In genomic region chr7:146314962-146315361, GRCh38 we compare ENCODE assay signal across 30 cellular contexts.
"Had no signal": no experiment of that assay in that cellular context is flagged by ENCODE, and none has a peak within 500 bp of the region (broad histone marks: within the 10 kb centered on the region; RNA-seq: fewer than 3 reads in every experiment).

No MANE protein-coding gene starts in this region.

- H3K36me3 ChIP-seq: breast epithelium had no signal

- H3K27me3 ChIP-seq: body of pancreas, breast epithelium had no signal

- H3K4me2 ChIP-seq: PC-9 had no signal

- H3K27me3 Mint-ChIP-seq: activated CD4-positive, alpha-beta T cell treated with anti-CD3 and anti-CD28 coated beads, Interleukin-2, amount 10 ng/mL, durations not matched to agents 24 days and 14 days; activated CD8-positive, alpha-beta T cell treated with anti-CD3 and anti-CD28 coated beads for 36 hours; activated naive CD4-positive, alpha-beta T cell treated with anti-CD3 and anti-CD28 coated beads, Interleukin-2, amount 50 U/mL, for 24 hours; activated naive CD8-positive, alpha-beta T cell treated with anti-CD3 and anti-CD28 coated beads, Interleukin-2, amount 10 ng/mL, durations not matched to agents 7 days and 5 days had no signal

- FAIRE-seq: astrocyte, K562, RCC 7860 had no signal

- H2AFZ ChIP-seq: PC-9 had no signal

- H3K4me3 ChIP-seq: body of pancreas, breast epithelium, K562, PC-9 had no signal

- H3K4me3 Mint-ChIP-seq: activated CD4-positive, alpha-beta T cell treated with anti-CD3 and anti-CD28 coated beads, Interleukin-2, amount 10 ng/mL, durations not matched to agents 24 days and 14 days; activated CD8-positive, alpha-beta T cell treated with anti-CD3 and anti-CD28 coated beads for 36 hours; activated naive CD4-positive, alpha-beta T cell treated with anti-CD3 and anti-CD28 coated beads, Interleukin-2, amount 50 U/mL, for 24 hours; activated naive CD8-positive, alpha-beta T cell treated with anti-CD3 and anti-CD28 coated beads, Interleukin-2, amount 10 ng/mL, durations not matched to agents 7 days and 5 days; T-helper 1 cell treated with Interleukin-12 subunit alpha and Interleukin-12 subunit beta and Interleukin-4 antibody, amounts not matched to agents 30 μg/mL and 1 μg/mL, for 36 hours; T-helper 2 cell treated with Interferon-gamma antibody and Interleukin-4, amounts not matched to agents 5 μg/mL and 100 μg/mL, for 36 hours had no signal

- ATAC-seq: activated CD8-positive, alpha-beta T cell treated with anti-CD3 and anti-CD28 coated beads for 36 hours; body of pancreas; K562; Right ventricle myocardium inferior had no signal

- H3K4me1 ChIP-seq: body of pancreas, breast epithelium had no signal

- H3K36me3 Mint-ChIP-seq: activated naive CD4-positive, alpha-beta T cell treated with anti-CD3 and anti-CD28 coated beads, Interleukin-2, amount 50 U/mL, for 24 hours; activated naive CD8-positive, alpha-beta T cell treated with anti-CD3 and anti-CD28 coated beads, Interleukin-2, amount 10 ng/mL, durations not matched to agents 7 days and 5 days had no signal

- H3K9me3 ChIP-seq: body of pancreas, breast epithelium had no signal

- H3K27ac Mint-ChIP-seq: activated CD4-positive, alpha-beta T cell treated with anti-CD3 and anti-CD28 coated beads, Interleukin-2, amount 10 ng/mL, durations not matched to agents 24 days and 14 days; activated CD8-positive, alpha-beta T cell treated with anti-CD3 and anti-CD28 coated beads for 36 hours; activated naive CD4-positive, alpha-beta T cell treated with anti-CD3 and anti-CD28 coated beads, Interleukin-2, amount 50 U/mL, for 24 hours; activated naive CD8-positive, alpha-beta T cell treated with anti-CD3 and anti-CD28 coated beads, Interleukin-2, amount 10 ng/mL, durations not matched to agents 7 days and 5 days; activated T-helper 2 cell treated with anti-CD3 and anti-CD28 coated beads, Interferon-gamma antibody, Interleukin-2, Interleukin-4, amounts not matched to agents 10 μg/mL and 5 μg/mL and 100 μg/mL, durations not matched to agents 14 hours and 24 hours and 36 hours; T-helper 1 cell treated with Interleukin-12 subunit alpha and Interleukin-12 subunit beta and Interleukin-4 antibody, amounts not matched to agents 30 μg/mL and 1 μg/mL, for 36 hours; T-helper 2 cell treated with Interferon-gamma antibody and Interleukin-4, amounts not matched to agents 5 μg/mL and 100 μg/mL, for 36 hours had no signal

- DNase-seq: activated CD4-positive, alpha-beta T cell treated with anti-CD3 and anti-CD28 coated beads for 1 hour; activated CD4-positive, alpha-beta T cell treated with anti-CD3 and anti-CD28 coated beads, Interleukin-2, amount 10 ng/mL, durations not matched to agents 24 days and 14 days; activated CD4-positive, alpha-beta T cell treated with anti-CD3 and anti-CD28 coated beads, Interleukin-2, amount 50 U/mL, for 4 hours; activated CD4-positive, CD25-positive, alpha-beta regulatory T cell; activated CD8-positive, alpha-beta T cell treated with anti-CD3 and anti-CD28 coated beads for 36 hours; activated gamma-delta T cell; activated naive CD4-positive, alpha-beta T cell treated with Interleukin-2 at 50 U/mL for 16 hours; activated naive CD8-positive, alpha-beta T cell treated with anti-CD3 and anti-CD28 coated beads, Interleukin-2, amount 10 ng/mL, durations not matched to agents 7 days and 5 days; activated T-cell treated with anti-CD3 and anti-CD28 coated beads, Interleukin-2, amount 50 U/mL, for 1 hour; body of pancreas; NCI-H1092 treated with DMSO at 0.1 percent for 48 hours; NCI-H1417 treated with DMSO at 0.1 percent for 48 hours; NCI-H1930; NCI-H2081 treated with DMSO at 0.1 percent for 48 hours; NCI-H345; NCI-H524 treated with DMSO at 0.1 percent for 48 hours; NK-92 treated with Interleukin-12 subunit alpha and Interleukin-12 subunit beta, amount 100 ng/mL, for 24 hours; PC-9; SIG-M5 had no signal

- H3K4me1 Mint-ChIP-seq: activated CD4-positive, alpha-beta T cell treated with anti-CD3 and anti-CD28 coated beads, Interleukin-2, amount 10 ng/mL, durations not matched to agents 24 days and 14 days; activated naive CD4-positive, alpha-beta T cell treated with anti-CD3 and anti-CD28 coated beads, Interleukin-2, amount 50 U/mL, for 24 hours; activated naive CD8-positive, alpha-beta T cell treated with anti-CD3 and anti-CD28 coated beads, Interleukin-2, amount 10 ng/mL, durations not matched to agents 7 days and 5 days had no signal

- H3K27ac ChIP-seq: body of pancreas, breast epithelium, PC-9, RWPE1, VCaP had no signal
